In genomic region chr17:2704031-2704889, GRCh38 we compare ENCODE assay signal across 1 cellular context.
TF ChIP-seq lines count a peak whose summit lies in the region.

No MANE protein-coding gene starts in this region.

TF ChIP-seq in IMR-90, 13 proteins besides CTCF, POLR2A, EP300 and RAD21 (continued from another document):
- TF ChIP-seq NFE2L2 (IDR thresholded peaks at IDR 0.05; ENCODE audit: low read depth, low read length), result no peak
- TF ChIP-seq CEBPB (IDR thresholded peaks at IDR 0.05; ENCODE audit: low read depth, low read length), result no peak
- no peak for TF ChIP-seq SMC3 (IDR thresholded peaks at IDR 0.05; ENCODE audit: low read depth, low read length)
- TF ChIP-seq USF2 (IDR thresholded peaks at IDR 0.05; ENCODE audit: low read depth, low read length), result no peak
- TF ChIP-seq BHLHE40 (IDR thresholded peaks at IDR 0.05; ENCODE audit: low read depth, low read length), result no peak
- TF ChIP-seq RFX5 (IDR thresholded peaks at IDR 0.05; ENCODE audit: low read depth, low read length), result no peak
- TF ChIP-seq MAFK (IDR thresholded peaks at IDR 0.05; ENCODE audit: low read depth, low read length), result no peak
- no peak for TF ChIP-seq MXI1 (IDR thresholded peaks at IDR 0.05; ENCODE audit: borderline replicate concordance, low read depth, low read length)
- TF ChIP-seq FOS (IDR thresholded peaks at IDR 0.05; ENCODE audit: low read depth, low read length), result no peak
